1 cellular context compared by ENCODE assay signal in genomic region chr5:172564187-172564586, GRCh38.
TF ChIP-seq lines count a peak whose summit lies in the region.

No MANE protein-coding gene starts in this region.

TF ChIP-seq in HepG2, 621 proteins besides CTCF, POLR2A, EP300 and RAD21 (continued from another document and continues in another):
- TF ChIP-seq, protein P1, sequence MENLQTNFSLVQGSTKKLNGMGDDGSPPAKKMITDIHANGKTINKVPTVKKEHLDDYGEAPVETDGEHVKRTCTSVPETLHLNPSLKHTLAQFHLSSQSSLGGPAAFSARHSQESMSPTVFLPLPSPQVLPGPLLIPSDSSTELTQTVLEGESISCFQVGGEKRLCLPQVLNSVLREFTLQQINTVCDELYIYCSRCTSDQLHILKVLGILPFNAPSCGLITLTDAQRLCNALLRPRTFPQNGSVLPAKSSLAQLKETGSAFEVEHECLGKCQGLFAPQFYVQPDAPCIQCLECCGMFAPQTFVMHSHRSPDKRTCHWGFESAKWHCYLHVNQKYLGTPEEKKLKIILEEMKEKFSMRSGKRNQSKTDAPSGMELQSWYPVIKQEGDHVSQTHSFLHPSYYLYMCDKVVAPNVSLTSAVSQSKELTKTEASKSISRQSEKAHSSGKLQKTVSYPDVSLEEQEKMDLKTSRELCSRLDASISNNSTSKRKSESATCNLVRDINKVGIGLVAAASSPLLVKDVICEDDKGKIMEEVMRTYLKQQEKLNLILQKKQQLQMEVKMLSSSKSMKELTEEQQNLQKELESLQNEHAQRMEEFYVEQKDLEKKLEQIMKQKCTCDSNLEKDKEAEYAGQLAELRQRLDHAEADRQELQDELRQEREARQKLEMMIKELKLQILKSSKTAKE (CRISPR knock-in tag; IDR thresholded peaks at IDR 0.05; ENCODE audit: borderline replicate concordance), result peak; percentile 44; the same call in 1 of the 2 replicates
- TF ChIP-seq KDM5A (IDR thresholded peaks at IDR 0.05; ENCODE audit: borderline replicate concordance, low read length) (no peak), FOSL1 (CRISPR knock-in tag; IDR thresholded peaks at IDR 0.05; ENCODE audit: borderline replicate concordance) (no peak), SAFB2 (CRISPR knock-in tag; IDR thresholded peaks at IDR 0.05; ENCODE audit: borderline replicate concordance, low read depth) (no peak), NBN (conservative IDR thresholded peaks at IDR 0.05) (no peak), ELF4 (CRISPR knock-in tag; IDR thresholded peaks at IDR 0.05; ENCODE audit: borderline replicate concordance) (no peak), TERF1 (CRISPR knock-in tag; IDR thresholded peaks at IDR 0.05) (no peak), CBX2 (IDR thresholded peaks at IDR 0.05; ENCODE audit: low read depth, low read length) (no peak), CBX2 (CRISPR knock-in tag; IDR thresholded peaks at IDR 0.05; ENCODE audit: low read depth) (no peak), RARG (CRISPR knock-in tag; IDR thresholded peaks at IDR 0.05; ENCODE audit: low read depth) (no peak), ZNF160 (CRISPR knock-in tag; IDR thresholded peaks at IDR 0.05) (no peak), ZNF619 (CRISPR knock-in tag; IDR thresholded peaks at IDR 0.05) (no peak), MXD3 (CRISPR knock-in tag; IDR thresholded peaks at IDR 0.05) (no peak), MAFF (IDR thresholded peaks at IDR 0.05; ENCODE audit: low read depth, low read length) (no peak), ZBTB43 (CRISPR knock-in tag; conservative IDR thresholded peaks at IDR 0.05) (no peak), ZNF703 (CRISPR knock-in tag; IDR thresholded peaks at IDR 0.05; ENCODE audit: borderline replicate concordance) (no peak), ESRRA (CRISPR knock-in tag; IDR thresholded peaks at IDR 0.05; ENCODE audit: low read depth) (no peak), NR3C1 (CRISPR knock-in tag; IDR thresholded peaks at IDR 0.05) (no peak), SMAD9 (CRISPR knock-in tag; IDR thresholded peaks at IDR 0.05) (no peak), ETS1 (CRISPR knock-in tag; IDR thresholded peaks at IDR 0.05) (no peak), ZFP1 (CRISPR knock-in tag; IDR thresholded peaks at IDR 0.05) (no peak), ZKSCAN1 (IDR thresholded peaks at IDR 0.05; ENCODE audit: low read length) (no peak), PAXIP1 (CRISPR knock-in tag; conservative IDR thresholded peaks at IDR 0.05) (peak; percentile 82; the same call in 1 of the 2 replicates), FOXJ3 (CRISPR knock-in tag; IDR thresholded peaks at IDR 0.05; ENCODE audit: borderline replicate concordance) (peak; percentile 74; the same call in 1 of the 2 replicates), ZBTB25 (CRISPR knock-in tag; IDR thresholded peaks at IDR 0.05) (no peak), ZMYM4 (CRISPR knock-in tag; IDR thresholded peaks at IDR 0.05) (peak; percentile 80), YY1 (IDR thresholded peaks at IDR 0.05; ENCODE audit: insufficient read depth, insufficient replicate concordance, low read depth, low read length) (no peak), ZNF839 (CRISPR knock-in tag; IDR thresholded peaks at IDR 0.05; ENCODE audit: borderline replicate concordance) (no peak), ZNF484 (CRISPR knock-in tag; IDR thresholded peaks at IDR 0.05; ENCODE audit: borderline replicate concordance, low read depth) (no peak), NCOR1 (IDR thresholded peaks at IDR 0.05; ENCODE audit: borderline replicate concordance, low read length) (no peak), ZNF136 (CRISPR knock-in tag; IDR thresholded peaks at IDR 0.05; ENCODE audit: low read depth) (no peak), MIER2 (CRISPR knock-in tag; IDR thresholded peaks at IDR 0.05) (peak; percentile 43; the same call in 1 of the 2 replicates), MEIS2 (CRISPR knock-in tag; IDR thresholded peaks at IDR 0.05) (no peak), ZNF713 (CRISPR knock-in tag; IDR thresholded peaks at IDR 0.05) (no peak), ATF4 (CRISPR knock-in tag; IDR thresholded peaks at IDR 0.05) (no peak), THAP8 (CRISPR knock-in tag; IDR thresholded peaks at IDR 0.05; ENCODE audit: borderline replicate concordance) (no peak), POGK (CRISPR knock-in tag; conservative IDR thresholded peaks at IDR 0.05) (no peak; the same call in 1 of the 2 replicates), ZNF644 (CRISPR knock-in tag; IDR thresholded peaks at IDR 0.05; ENCODE audit: low read depth) (0 out of 2 replicates have a peak, but pooled peaks have one; percentile 36), GABPA (IDR thresholded peaks at IDR 0.05; ENCODE audit: low read depth, low read length) (no peak), GABPA (CRISPR knock-in tag; IDR thresholded peaks at IDR 0.05; ENCODE audit: low read depth) (no peak), ZNF414 (CRISPR knock-in tag; IDR thresholded peaks at IDR 0.05) (no peak)
- TF ChIP-seq, protein P2, sequence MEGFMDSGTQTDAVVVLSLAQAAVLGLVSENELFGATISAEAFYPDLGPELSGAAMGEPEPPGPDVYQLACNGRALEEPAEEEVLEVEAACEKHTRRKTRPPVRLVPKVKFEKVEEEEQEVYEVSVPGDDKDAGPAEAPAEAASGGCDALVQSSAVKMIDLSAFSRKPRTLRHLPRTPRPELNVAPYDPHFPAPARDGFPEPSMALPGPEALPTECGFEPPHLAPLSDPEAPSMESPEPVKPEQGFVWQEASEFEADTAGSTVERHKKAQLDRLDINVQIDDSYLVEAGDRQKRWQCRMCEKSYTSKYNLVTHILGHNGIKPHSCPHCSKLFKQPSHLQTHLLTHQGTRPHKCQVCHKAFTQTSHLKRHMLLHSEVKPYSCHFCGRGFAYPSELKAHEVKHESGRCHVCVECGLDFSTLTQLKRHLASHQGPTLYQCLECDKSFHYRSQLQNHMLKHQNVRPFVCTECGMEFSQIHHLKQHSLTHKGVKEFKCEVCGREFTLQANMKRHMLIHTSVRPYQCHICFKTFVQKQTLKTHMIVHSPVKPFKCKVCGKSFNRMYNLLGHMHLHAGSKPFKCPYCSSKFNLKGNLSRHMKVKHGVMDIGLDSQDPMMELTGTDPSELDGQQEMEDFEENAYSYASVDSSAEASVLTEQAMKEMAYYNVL (CRISPR knock-in tag; IDR thresholded peaks at IDR 0.05; ENCODE audit: borderline replicate concordance), result no peak
- TF ChIP-seq, protein P3, sequence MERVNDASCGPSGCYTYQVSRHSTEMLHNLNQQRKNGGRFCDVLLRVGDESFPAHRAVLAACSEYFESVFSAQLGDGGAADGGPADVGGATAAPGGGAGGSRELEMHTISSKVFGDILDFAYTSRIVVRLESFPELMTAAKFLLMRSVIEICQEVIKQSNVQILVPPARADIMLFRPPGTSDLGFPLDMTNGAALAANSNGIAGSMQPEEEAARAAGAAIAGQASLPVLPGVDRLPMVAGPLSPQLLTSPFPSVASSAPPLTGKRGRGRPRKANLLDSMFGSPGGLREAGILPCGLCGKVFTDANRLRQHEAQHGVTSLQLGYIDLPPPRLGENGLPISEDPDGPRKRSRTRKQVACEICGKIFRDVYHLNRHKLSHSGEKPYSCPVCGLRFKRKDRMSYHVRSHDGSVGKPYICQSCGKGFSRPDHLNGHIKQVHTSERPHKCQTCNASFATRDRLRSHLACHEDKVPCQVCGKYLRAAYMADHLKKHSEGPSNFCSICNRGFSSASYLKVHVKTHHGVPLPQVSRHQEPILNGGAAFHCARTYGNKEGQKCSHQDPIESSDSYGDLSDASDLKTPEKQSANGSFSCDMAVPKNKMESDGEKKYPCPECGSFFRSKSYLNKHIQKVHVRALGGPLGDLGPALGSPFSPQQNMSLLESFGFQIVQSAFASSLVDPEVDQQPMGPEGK (CRISPR knock-in tag; IDR thresholded peaks at IDR 0.05), result peak; percentile 58
